In the genomic region with DNA sequence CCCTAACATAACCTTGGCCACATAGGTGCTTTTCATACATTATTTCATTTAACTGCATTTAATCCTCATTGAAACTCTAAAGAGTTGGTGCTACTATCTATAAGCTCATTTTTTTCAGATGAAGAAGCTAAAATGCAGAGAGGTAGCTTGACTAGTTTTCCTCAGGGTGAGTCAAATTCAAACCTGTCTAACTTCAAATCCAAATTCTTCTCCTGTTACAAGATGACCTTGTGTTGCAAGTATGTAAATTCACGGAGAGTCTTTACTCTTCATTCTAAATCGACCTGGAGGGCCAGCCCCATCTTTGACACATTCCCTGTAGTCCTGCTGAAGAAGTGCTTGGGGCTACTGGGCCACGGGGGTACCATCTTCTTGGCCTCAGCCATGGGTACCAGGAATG, we compare ENCODE assay signal across 22 cellular contexts.
"Had no signal": no experiment of that assay in that cellular context is flagged by ENCODE, and none has a peak within 500 bp of the region (broad histone marks: within the 10 kb centered on the region; RNA-seq: fewer than 3 reads in every experiment).

No MANE protein-coding gene starts in this region.

- H3K9me3 ChIP-seq: ascending aorta, body of pancreas had no signal

- DNase-seq: activated CD4-positive, alpha-beta memory T cell treated with anti-CD3 and anti-CD28 coated beads for 36 hours; activated CD4-positive, alpha-beta T cell treated with anti-CD3 and anti-CD28 coated beads, Interleukin-2, amount 10 ng/mL, durations not matched to agents 7 days and 5 days; activated CD4-positive, CD25-positive, alpha-beta regulatory T cell; activated CD8-positive, alpha-beta memory T cell treated with anti-CD3 and anti-CD28 coated beads for 24 hours; activated effector memory CD4-positive, alpha-beta T cell treated with anti-CD3 and anti-CD28 coated beads, Interleukin-2, amount 50 U/mL, for 16 hours; activated naive CD4-positive, alpha-beta T cell treated with Interleukin-2 at 50 U/mL for 16 hours; activated naive CD8-positive, alpha-beta T cell treated with anti-CD3 and anti-CD28 coated beads, Interleukin-2, amount 50 U/mL, for 24 hours; activated T-cell treated with anti-CD3 and anti-CD28 coated beads, Interleukin-2, amount 50 U/mL, for 4 hours; amniotic stem cell; Karpas-422; NCI-H1105 treated with DMSO at 0.1 percent for 48 hours; NCI-H1436 treated with DMSO at 0.1 percent for 48 hours; NCI-H187; NCI-H2081; NCI-H510A treated with DMSO at 0.1 percent for 48 hours; T-cell had no signal

- H3K36me3 Mint-ChIP-seq: activated CD4-positive, alpha-beta memory T cell treated with anti-CD3 and anti-CD28 coated beads for 36 hours; activated naive CD4-positive, alpha-beta T cell treated with anti-CD3 and anti-CD28 coated beads, Interleukin-2, amount 50 U/mL, for 72 hours; T-cell had no signal

- FAIRE-seq: K562 had no signal

- H3K27ac ChIP-seq: ascending aorta, body of pancreas, SK-N-MC, VCaP had no signal

- H3K4me1 ChIP-seq: ascending aorta had no signal

- H3K36me3 ChIP-seq: ascending aorta had no signal

- H3K9me3 Mint-ChIP-seq: activated CD4-positive, alpha-beta memory T cell treated with anti-CD3 and anti-CD28 coated beads for 36 hours; activated CD4-positive, alpha-beta T cell treated with anti-CD3 and anti-CD28 coated beads, Interleukin-2, amount 10 ng/mL, durations not matched to agents 7 days and 5 days; activated naive CD4-positive, alpha-beta T cell treated with anti-CD3 and anti-CD28 coated beads, Interleukin-2, amount 50 U/mL, for 72 hours; activated naive CD8-positive, alpha-beta T cell treated with anti-CD3 and anti-CD28 coated beads, Interleukin-2, amount 50 U/mL, for 24 hours; activated T-cell treated with anti-CD3 and anti-CD28 coated beads, Interleukin-2, amount 50 U/mL, for 4 hours; T-cell had no signal

- H3K27ac Mint-ChIP-seq: activated CD4-positive, alpha-beta memory T cell treated with anti-CD3 and anti-CD28 coated beads for 36 hours; activated CD4-positive, alpha-beta T cell treated with anti-CD3 and anti-CD28 coated beads, Interleukin-2, amount 10 ng/mL, durations not matched to agents 7 days and 5 days; activated naive CD4-positive, alpha-beta T cell treated with anti-CD3 and anti-CD28 coated beads, Interleukin-2, amount 50 U/mL, for 72 hours; activated naive CD8-positive, alpha-beta T cell treated with anti-CD3 and anti-CD28 coated beads, Interleukin-2, amount 50 U/mL, for 24 hours; T-cell had no signal

- H3K4me3 Mint-ChIP-seq: activated CD4-positive, alpha-beta memory T cell treated with anti-CD3 and anti-CD28 coated beads for 36 hours; activated CD4-positive, alpha-beta T cell treated with anti-CD3 and anti-CD28 coated beads, Interleukin-2, amount 10 ng/mL, durations not matched to agents 7 days and 5 days; activated naive CD8-positive, alpha-beta T cell treated with anti-CD3 and anti-CD28 coated beads, Interleukin-2, amount 50 U/mL, for 24 hours; activated T-cell treated with anti-CD3 and anti-CD28 coated beads, Interleukin-2, amount 50 U/mL, for 4 hours; T-cell had no signal

- H3K27me3 ChIP-seq: ascending aorta, body of pancreas had no signal

- ATAC-seq: activated naive CD4-positive, alpha-beta T cell treated with anti-CD3 and anti-CD28 coated beads, Interleukin-2, amount 50 U/mL, for 72 hours; activated naive CD8-positive, alpha-beta T cell treated with anti-CD3 and anti-CD28 coated beads, Interleukin-2, amount 50 U/mL, for 24 hours; activated T-cell treated with anti-CD3 and anti-CD28 coated beads, Interleukin-2, amount 50 U/mL, for 4 hours; body of pancreas; K562; T-cell had no signal

- H3K4me3 ChIP-seq: ascending aorta, body of pancreas, K562, SK-N-MC had no signal

- H3K4me1 Mint-ChIP-seq: activated CD4-positive, alpha-beta T cell treated with anti-CD3 and anti-CD28 coated beads, Interleukin-2, amount 10 ng/mL, durations not matched to agents 7 days and 5 days; T-cell had no signal
